ENCODE assay signal across 8 cellular contexts in the genomic region with DNA sequence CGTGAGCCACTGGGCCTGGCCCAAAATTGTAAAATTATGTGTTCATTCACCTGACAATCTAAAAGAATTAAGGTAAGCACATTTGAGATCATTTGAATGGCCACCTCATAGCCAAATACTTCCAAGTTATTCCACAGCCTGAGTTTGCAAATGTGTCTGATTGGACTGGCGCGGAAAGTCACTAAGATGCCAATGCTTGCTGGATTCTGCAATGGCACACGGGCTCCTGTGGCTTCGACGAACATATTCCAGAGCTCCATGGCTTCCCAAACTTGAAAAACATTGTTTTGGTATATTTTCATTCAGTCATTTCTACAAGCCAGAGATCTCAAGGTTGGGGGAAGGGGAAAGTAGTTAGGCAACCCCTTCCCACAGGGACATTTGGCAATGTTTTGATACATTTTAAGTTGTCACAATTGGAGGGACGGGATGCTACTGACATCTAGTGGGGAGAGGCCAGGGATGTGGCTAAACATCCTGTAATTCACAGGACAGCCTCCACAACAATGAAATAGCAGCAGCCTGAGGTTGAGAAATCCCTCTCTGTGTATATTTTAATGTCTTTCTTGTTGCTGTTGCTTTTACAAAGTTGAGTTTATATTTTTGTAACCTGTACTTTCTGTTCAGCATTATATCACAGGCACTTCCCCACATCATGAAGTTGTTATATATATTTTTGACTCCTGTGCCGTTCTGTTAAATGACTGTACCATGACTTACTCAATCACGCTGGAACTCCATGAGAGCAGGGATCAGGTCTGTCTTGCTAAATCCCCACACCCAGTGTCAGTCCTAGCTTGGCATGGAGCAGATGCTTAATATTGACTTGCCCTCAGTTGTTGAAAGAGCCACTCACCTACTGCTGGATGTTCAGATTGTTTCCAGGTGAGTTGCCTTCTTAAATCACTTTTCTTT. TPM values are rescaled to one million over a fixed set of nuclear protein-coding genes. Genes with fewer than 3 reads are reported as not detected.
DNase-seq lines count a peak whose midpoint lies in the region; ATAC-seq, FAIRE-seq and TF ChIP-seq lines count a peak whose summit lies in the region.

No MANE protein-coding gene starts in this region.

- H3K27me3 ChIP-seq in Loucy (ENCODE audit: insufficient read depth, low read length, poor library complexity, severe bottlenecking) (no peaks in the 10 kb centered on the region), SJCRH30 (no peaks in the 10 kb centered on the region), bronchial epithelial cell (ENCODE audit: control insufficient read depth, insufficient read depth, low read length) (no peaks in the 10 kb centered on the region)

- no peaks in the 10 kb centered on the region for H3K27me3 Mint-ChIP-seq in stimulated activated naive CD8-positive, alpha-beta T cell treated with anti-CD3 and anti-CD28 coated beads, Interleukin-15, amount 100 ng/mL, for 72 hours
- peaks cover 8% of the 10 kb centered on the region for H3K27me3 Mint-ChIP-seq in T-helper 17 cell

- H3K79me2 ChIP-seq in Loucy (ENCODE audit: insufficient read depth, low read length), result no peaks in the 10 kb centered on the region

- H3K9me3 ChIP-seq in Loucy (ENCODE audit: insufficient read depth, low read depth, low read length) (no peaks in the 10 kb centered on the region), SJCRH30 (replicated peaks) (no peaks in the 10 kb centered on the region), T-helper 17 cell (ENCODE audit: control insufficient read depth, low read length, poor library complexity, severe bottlenecking) (no peaks in the 10 kb centered on the region)

- H2AFZ ChIP-seq in Loucy (ENCODE audit: low read length), result peak overlapping the region; percentile 46; the same call in 1 of the 2 replicates

- no peak overlapping the region for H3K4me2 ChIP-seq in Loucy (ENCODE audit: low read depth, low read length, poor library complexity, severe bottlenecking)

- H3K27ac ChIP-seq in SJCRH30, result no peak overlapping the region

- no peak overlapping the region for H3K4me3 ChIP-seq in Loucy (ENCODE audit: low read length, poor library complexity, severe bottlenecking)
- no peak overlapping the region for H3K4me3 ChIP-seq in SJCRH30
- H3K4me3 ChIP-seq in bronchial epithelial cell (ENCODE audit: low read depth, low read length), result no peak overlapping the region

- H3K4me1 ChIP-seq in Loucy (ENCODE audit: insufficient read depth, low read length, poor library complexity, severe bottlenecking) (no peaks in the 10 kb centered on the region), SJCRH30 (no peaks in the 10 kb centered on the region)

- H3K4me3 Mint-ChIP-seq in stimulated activated naive CD8-positive, alpha-beta T cell treated with anti-CD3 and anti-CD28 coated beads, Interleukin-15, amount 100 ng/mL, for 72 hours, result no peak overlapping the region
- H3K4me3 Mint-ChIP-seq in T-helper 17 cell, result no peak overlapping the region

- peak; percentile 64 for DNase-seq in DMS114 treated with DMSO at 0.1 percent for 48 hours (lab: John Stamatoyannopoulos, UW; ENCODE audit: unreplicated experiment)
- peak; percentile 59 to 80 for DNase-seq in SJCRH30
- DNase-seq in bronchial epithelial cell (ENCODE audit: low read depth), result peak; percentile 55
- DNase-seq in kidney tubule cell (ENCODE audit: low spot score), result peak; percentile 46
- DNase-seq in stimulated activated naive CD8-positive, alpha-beta T cell treated with anti-CD3 and anti-CD28 coated beads, Interleukin-15, amount 100 ng/mL, for 72 hours, result peak; percentile 14 to 34
- DNase-seq in T-helper 17 cell, result no peak

- H3F3A ChIP-seq in Loucy (ENCODE audit: low read depth), result no peaks in the 10 kb centered on the region

- no peaks in the 10 kb centered on the region for H4K20me1 ChIP-seq in Loucy (ENCODE audit: insufficient read depth, low read length, poor library complexity, severe bottlenecking)

- no peak overlapping the region for H3K27ac Mint-ChIP-seq in stimulated activated naive CD8-positive, alpha-beta T cell treated with anti-CD3 and anti-CD28 coated beads, Interleukin-15, amount 100 ng/mL, for 72 hours
- no peak overlapping the region for H3K27ac Mint-ChIP-seq in T-helper 17 cell

- TF ChIP-seq CTCF in Loucy (conservative IDR thresholded peaks at IDR 0.05; ENCODE audit: low read length) (peak; percentile 90), bronchial epithelial cell (IDR thresholded peaks at IDR 0.05; ENCODE audit: insufficient read depth, low read length, severe bottlenecking) (peak; percentile 78)

- no peaks in the 10 kb centered on the region for H3K9me2 ChIP-seq in Loucy (replicated peaks; ENCODE audit: low read depth, low read length)

- H3K4me1 Mint-ChIP-seq in stimulated activated naive CD8-positive, alpha-beta T cell treated with anti-CD3 and anti-CD28 coated beads, Interleukin-15, amount 100 ng/mL, for 72 hours, result no peaks in the 10 kb centered on the region
- H3K4me1 Mint-ChIP-seq in T-helper 17 cell, result no peaks in the 10 kb centered on the region

- H3K36me3 ChIP-seq in Loucy (ENCODE audit: insufficient read depth, low read length) (no peaks in the 10 kb centered on the region), SJCRH30 (no peaks in the 10 kb centered on the region), bronchial epithelial cell (ENCODE audit: control insufficient read depth, insufficient read depth, low read length) (no peaks in the 10 kb centered on the region)

- H3K9me3 Mint-ChIP-seq in stimulated activated naive CD8-positive, alpha-beta T cell treated with anti-CD3 and anti-CD28 coated beads, Interleukin-15, amount 100 ng/mL, for 72 hours, result no peaks in the 10 kb centered on the region

- ATAC-seq in GM21526 (IDR thresholded peaks at IDR 0.05; ENCODE audit: low FRiP score, unreplicated experiment) (peak; percentile 71), T-helper 17 cell (no peak)
- ATAC-seq in stimulated activated naive CD8-positive, alpha-beta T cell treated with anti-CD3 and anti-CD28 coated beads, Interleukin-15, amount 100 ng/mL, for 72 hours, result peak; percentile 80

- no peaks in the 10 kb centered on the region for H3K36me3 Mint-ChIP-seq in T-helper 17 cell (ENCODE audit: low read depth)

- FAIRE-seq in bronchial epithelial cell (lab: Jason Lieb, UNC), result no peak

- no peak overlapping the region for H3K9ac ChIP-seq in Loucy (ENCODE audit: low read depth, low read length, poor library complexity, severe bottlenecking)

RNA-seq across cellular contexts. Expression of gene COL4A4, which starts 56.9 kb away (rescaled TPM):
- not detected in 2 replicates for total RNA-seq in SJCRH30 (2014; rRNA removed; shearing (Covaris generic))
- under 0.01 and 0.13 TPM in 2 replicates for total RNA-seq in bronchial epithelial cell
- under 1 TPM; 0.23 to 0.55 TPM for total RNA-seq in T-helper 17 cell

RNA-seq across cellular contexts. Expression of gene COL4A3, which starts 57.3 kb away (rescaled TPM):
- 0.03 and 0.34 TPM in 2 replicates for total RNA-seq in SJCRH30 (2014; rRNA removed; shearing (Covaris generic))
- total RNA-seq in bronchial epithelial cell (under 0.01 and 0.26 TPM in 2 replicates), T-helper 17 cell (under 1 TPM; 0.23 to 0.52 TPM)

Comparison
In these comparisons a context has a peak if more than half of its experiments do, and no peak if none do; other contexts are left out.
1. DNase-seq: peak in DMS114 treated with DMSO at 0.1 percent for 48 hours (single experiment), SJCRH30 (2 of 2), bronchial epithelial cell (single experiment), kidney tubule cell (single experiment) and stimulated activated naive CD8-positive, alpha-beta T cell treated with anti-CD3 and anti-CD28 coated beads, Interleukin-15, amount 100 ng/mL, for 72 hours (2 of 2); none in T-helper 17 cell (0 of 3).